ENCODE assay signal across 8 cellular contexts in the genomic region with DNA sequence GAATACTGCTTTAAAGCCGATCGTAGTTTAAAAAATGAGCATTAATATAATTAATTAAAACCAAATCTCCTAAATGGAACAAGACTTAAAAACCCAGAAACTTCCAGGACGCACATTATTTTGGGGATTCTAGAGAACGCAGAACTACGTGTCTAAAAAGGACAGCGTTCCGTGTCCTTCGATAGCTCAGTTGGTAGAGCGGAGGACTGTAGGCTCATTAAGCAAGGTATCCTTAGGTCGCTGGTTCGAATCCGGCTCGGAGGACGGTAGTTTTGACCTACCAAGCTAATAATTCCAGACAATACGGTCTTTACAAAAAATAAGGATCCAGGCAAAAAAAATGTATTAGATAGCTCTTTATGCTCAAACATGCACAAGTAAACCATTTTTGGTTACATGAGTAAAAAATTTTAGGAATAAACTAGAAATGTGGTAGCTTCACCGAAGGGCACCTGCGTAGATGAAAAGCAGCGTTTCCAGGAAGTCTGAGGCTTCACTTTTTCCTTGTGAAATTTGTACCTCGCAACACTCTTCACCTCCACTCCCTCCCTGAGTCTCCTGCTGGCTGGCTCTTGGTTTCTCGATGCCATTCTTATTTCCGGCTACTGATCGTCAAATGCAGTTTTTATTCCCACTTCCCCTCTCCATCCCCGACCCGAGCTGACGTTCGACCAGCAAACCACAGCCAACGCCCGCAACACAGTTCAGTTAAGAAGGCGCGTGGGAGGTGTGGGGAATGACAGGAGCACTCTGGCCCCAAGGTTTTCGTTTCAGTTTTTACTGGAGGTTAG. TPM values are rescaled to one million over a fixed set of nuclear protein-coding genes. Genes with fewer than 3 reads are reported as not detected.
DNase-seq lines count a peak whose midpoint lies in the region; ATAC-seq and TF ChIP-seq lines count a peak whose summit lies in the region.

No MANE protein-coding gene starts in this region.

- H3K36me3 ChIP-seq in BLaER1, result no peaks in the 10 kb centered on the region
- no peaks in the 10 kb centered on the region for H3K36me3 ChIP-seq in mesendoderm (ENCODE audit: control insufficient read depth, insufficient read depth, low read length)

- H3K4me1 ChIP-seq in BLaER1 (peaks cover 8% of the 10 kb centered on the region), mesendoderm (ENCODE audit: control insufficient read depth, low read depth, low read length) (no peaks in the 10 kb centered on the region)

- H3K9ac ChIP-seq in BLaER1 (no peak overlapping the region), mesendoderm (ENCODE audit: low read length) (peak overlapping the region; percentile 48)

- intact Hi-C loops in activated B cell treated with CpG ODN at 0.5 μM for 24 hours (cut with micrococcal nuclease), result loop anchor here (1.0 to 10.0 kb wide), 2 partner anchors 19 to 1108 kb away; a partner anchor contains a TSS

- H3K4me3 ChIP-seq in BLaER1 (peak overlapping the region; percentile 38; the same call in 1 of the 2 replicates), mesendoderm (ENCODE audit: low read length) (peak overlapping the region; percentile 53)

- no peaks in the 10 kb centered on the region for H3K79me2 ChIP-seq in mesendoderm (ENCODE audit: control insufficient read depth, insufficient read depth, low read length)

- no peak overlapping the region for H3K18ac ChIP-seq in mesendoderm (ENCODE audit: low read length)

- peak; percentile 43 for DNase-seq in KBM-7
- DNase-seq in activated B cell treated with CpG ODN at 0.5 μM for 24 hours, result no peak
- peak; percentile 72 for DNase-seq in dermis blood vessel endothelial cell
- DNase-seq in mesendoderm, result peak; percentile 93
- peak; percentile 81 for DNase-seq in stimulated activated naive CD8-positive, alpha-beta T cell treated with anti-CD3 and anti-CD28 coated beads, Interleukin-15, Interleukin-2, amounts not matched to agents 100 U/mL and 50 U/mL, for 24 hours
- DNase-seq in GOT3 (lab: John Stamatoyannopoulos, UW), result no peak

- no peaks in the 10 kb centered on the region for H3K27me3 Mint-ChIP-seq in activated B cell treated with CpG ODN at 0.5 μM for 24 hours

- H3K9me3 ChIP-seq in BLaER1, result peaks cover 20% of the 10 kb centered on the region

- H3K56ac ChIP-seq in mesendoderm (ENCODE audit: low read length), result peak overlapping the region; percentile 40

- in situ Hi-C loops in KBM-7 (cut with MboI; ENCODE audit: low pct_unique_long_range_greater_than_20kb, low sequenced_read_pairs), result no loop called here

- H3K9me3 Mint-ChIP-seq in activated B cell treated with CpG ODN at 0.5 μM for 24 hours, result peaks cover 15% of the 10 kb centered on the region

- H3K23ac ChIP-seq in mesendoderm (ENCODE audit: low read length), result no peak overlapping the region

- no peak for TF ChIP-seq CTCF in activated B cell treated with CpG ODN at 0.5 μM for 24 hours (IDR thresholded peaks at IDR 0.05)

- H4K20me1 ChIP-seq in BLaER1, result no peaks in the 10 kb centered on the region

- H2BK15ac ChIP-seq in mesendoderm (replicated peaks; ENCODE audit: low read depth), result no peak overlapping the region

- H3K4ac ChIP-seq in mesendoderm (ENCODE audit: low read depth, low read length), result no peak overlapping the region

- no peak overlapping the region for H4K8ac ChIP-seq in mesendoderm (ENCODE audit: low read depth, low read length)

- H3K27me3 ChIP-seq in BLaER1 (no peaks in the 10 kb centered on the region), mesendoderm (ENCODE audit: insufficient read depth, low read length, poor library complexity) (no peaks in the 10 kb centered on the region)

- POLR2A ChIA-PET in activated B cell treated with CpG ODN at 0.5 μM for 24 hours (lab: Charles Lee), result interaction anchor here (1.1 to 2.5 kb wide), 3 partner anchors 12 to 39 kb away, joined by 3 to 15 read pairs (median 8); a partner anchor contains a TSS

- H4K5ac ChIP-seq in mesendoderm (ENCODE audit: low read length), result no peak overlapping the region

- CTCF ChIA-PET in activated B cell treated with CpG ODN at 0.5 μM for 24 hours (lab: Charles Lee), result interaction anchor here (1.2 kb wide), 1 partner anchor 19 kb away, joined by 7 read pairs; no protein-coding TSS in a partner anchor

- H2BK120ac ChIP-seq in mesendoderm (ENCODE audit: low read depth, low read length), result no peak overlapping the region

- H3K4me3 Mint-ChIP-seq in activated B cell treated with CpG ODN at 0.5 μM for 24 hours, result peak overlapping the region; percentile 73

- H3K79me1 ChIP-seq in mesendoderm (ENCODE audit: low read length), result no peaks in the 10 kb centered on the region

- H3K27ac ChIP-seq in BLaER1 (no peak overlapping the region), mesendoderm (ENCODE audit: low read depth, low read length) (no peak overlapping the region)

- no peak overlapping the region for H2BK5ac ChIP-seq in mesendoderm (ENCODE audit: low read length)

- H3K36me3 Mint-ChIP-seq in activated B cell treated with CpG ODN at 0.5 μM for 24 hours (ENCODE audit: low read depth), result no peaks in the 10 kb centered on the region

- H3K4me2 ChIP-seq in BLaER1 (peak overlapping the region; percentile 46), mesendoderm (ENCODE audit: low read length) (peak overlapping the region; percentile 53)

- ATAC-seq in activated B cell treated with CpG ODN at 0.5 μM for 24 hours (ENCODE audit: low read depth) (peak; percentile 55), HG03469 (IDR thresholded peaks at IDR 0.05; ENCODE audit: unreplicated experiment) (no peak)
- ATAC-seq in stimulated activated naive CD8-positive, alpha-beta T cell treated with anti-CD3 and anti-CD28 coated beads, Interleukin-15, Interleukin-2, amounts not matched to agents 100 U/mL and 50 U/mL, for 24 hours, result peak; percentile 88

- H3K27ac Mint-ChIP-seq in activated B cell treated with CpG ODN at 0.5 μM for 24 hours, result peak overlapping the region; percentile 21

- no peak overlapping the region for H2AK5ac ChIP-seq in mesendoderm (ENCODE audit: low read length)

- H3K4me1 Mint-ChIP-seq in activated B cell treated with CpG ODN at 0.5 μM for 24 hours, result peaks cover 19% of the 10 kb centered on the region

- no CpG with 5 or more reads among the region's 31 CpGs for WGBS in mesendoderm (ENCODE audit: extremely low coverage, insufficient coverage, low lambda C conversion rate)

RNA-seq across cellular contexts. Expression of a gene that starts 19.6 kb away (rescaled TPM):
- total RNA-seq in activated B cell treated with CpG ODN at 0.5 μM for 24 hours (30.7 and 30.8 TPM in 2 replicates), dermis blood vessel endothelial cell (18.7 and 22.0 TPM in 2 replicates)
- 24.5 TPM for polyA plus RNA-seq in mesendoderm (2013, experiment 1 of 2)
- polyA plus RNA-seq in mesendoderm (2013, experiment 2 of 2), result 24.8 TPM

RNA-seq across cellular contexts. Expression of a gene that starts 39.0 kb away (rescaled TPM):
- total RNA-seq in activated B cell treated with CpG ODN at 0.5 μM for 24 hours (74.5 and 82.2 TPM in 2 replicates), dermis blood vessel endothelial cell (60.4 and 78.7 TPM in 2 replicates)
- 28.8 TPM for polyA plus RNA-seq in mesendoderm (2013, experiment 1 of 2)
- 30.9 TPM for polyA plus RNA-seq in mesendoderm (2013, experiment 2 of 2)

Comparison
In these comparisons a context has a peak if more than half of its experiments do, and no peak if none do; other contexts are left out.
1. DNase-seq: peak in KBM-7 (single experiment), dermis blood vessel endothelial cell (single experiment), mesendoderm (single experiment) and stimulated activated naive CD8-positive, alpha-beta T cell treated with anti-CD3 and anti-CD28 coated beads, Interleukin-15, Interleukin-2, amounts not matched to agents 100 U/mL and 50 U/mL, for 24 hours (single experiment); none in activated B cell treated with CpG ODN at 0.5 μM for 24 hours (single experiment) and GOT3 (single experiment).